ENCODE assay signal across 1 cellular context in the genomic region with DNA sequence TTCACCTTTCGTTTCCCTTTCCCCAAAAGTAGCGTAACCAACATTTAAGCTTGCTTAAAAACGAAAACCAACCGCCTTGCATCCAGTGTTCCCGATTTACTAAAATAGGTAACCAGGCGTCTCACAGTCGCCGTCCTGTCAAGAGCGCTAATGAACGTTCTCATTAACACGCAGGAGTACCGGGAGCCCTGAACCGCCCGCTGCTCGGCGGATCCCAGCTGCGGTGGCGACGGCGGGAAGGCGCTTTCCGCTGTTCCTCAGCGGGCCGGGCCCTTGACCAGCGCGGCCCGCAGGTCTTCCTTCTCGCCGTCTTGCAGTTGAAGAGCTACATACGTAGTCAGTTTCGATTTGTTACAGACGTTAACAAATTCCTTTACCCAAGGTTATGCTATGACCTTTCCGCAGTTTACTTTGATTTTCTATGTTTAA.
TF ChIP-seq lines count a peak whose summit lies in the region.

No MANE protein-coding gene starts in this region.

TF ChIP-seq in WTC11, 78 proteins besides CTCF, POLR2A, EP300 and RAD21 (continued from another document):
- TF ChIP-seq E2F4 (CRISPR knock-in tag; IDR thresholded peaks at IDR 0.05; ENCODE audit: borderline replicate concordance, low read depth), result no peak
- TF ChIP-seq, protein P1, sequence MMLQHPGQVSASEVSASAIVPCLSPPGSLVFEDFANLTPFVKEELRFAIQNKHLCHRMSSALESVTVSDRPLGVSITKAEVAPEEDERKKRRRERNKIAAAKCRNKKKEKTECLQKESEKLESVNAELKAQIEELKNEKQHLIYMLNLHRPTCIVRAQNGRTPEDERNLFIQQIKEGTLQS (CRISPR knock-in tag; conservative IDR thresholded peaks at IDR 0.05), result no peak
- TF ChIP-seq ERG (CRISPR knock-in tag; IDR thresholded peaks at IDR 0.05), result no peak
- TF ChIP-seq GTF2I (CRISPR knock-in tag; conservative IDR thresholded peaks at IDR 0.05), result no peak
- no peak for TF ChIP-seq IRF2 (CRISPR knock-in tag; IDR thresholded peaks at IDR 0.05; ENCODE audit: borderline replicate concordance, low read depth)
- no peak for TF ChIP-seq EMX1 (CRISPR knock-in tag; IDR thresholded peaks at IDR 0.05)
- TF ChIP-seq MXD4 (CRISPR knock-in tag; IDR thresholded peaks at IDR 0.05; ENCODE audit: borderline replicate concordance), result no peak
- TF ChIP-seq KAT7 (CRISPR knock-in tag; IDR thresholded peaks at IDR 0.05; ENCODE audit: borderline replicate concordance), result no peak
- TF ChIP-seq ZNF219 (CRISPR knock-in tag; IDR thresholded peaks at IDR 0.05; ENCODE audit: borderline replicate concordance), result no peak
- TF ChIP-seq HMGA2 (CRISPR knock-in tag; IDR thresholded peaks at IDR 0.05), result no peak
- no peak for TF ChIP-seq ZNF281 (CRISPR knock-in tag; IDR thresholded peaks at IDR 0.05)
- TF ChIP-seq CREB1 (CRISPR knock-in tag; IDR thresholded peaks at IDR 0.05), result no peak
